In the genomic region with DNA sequence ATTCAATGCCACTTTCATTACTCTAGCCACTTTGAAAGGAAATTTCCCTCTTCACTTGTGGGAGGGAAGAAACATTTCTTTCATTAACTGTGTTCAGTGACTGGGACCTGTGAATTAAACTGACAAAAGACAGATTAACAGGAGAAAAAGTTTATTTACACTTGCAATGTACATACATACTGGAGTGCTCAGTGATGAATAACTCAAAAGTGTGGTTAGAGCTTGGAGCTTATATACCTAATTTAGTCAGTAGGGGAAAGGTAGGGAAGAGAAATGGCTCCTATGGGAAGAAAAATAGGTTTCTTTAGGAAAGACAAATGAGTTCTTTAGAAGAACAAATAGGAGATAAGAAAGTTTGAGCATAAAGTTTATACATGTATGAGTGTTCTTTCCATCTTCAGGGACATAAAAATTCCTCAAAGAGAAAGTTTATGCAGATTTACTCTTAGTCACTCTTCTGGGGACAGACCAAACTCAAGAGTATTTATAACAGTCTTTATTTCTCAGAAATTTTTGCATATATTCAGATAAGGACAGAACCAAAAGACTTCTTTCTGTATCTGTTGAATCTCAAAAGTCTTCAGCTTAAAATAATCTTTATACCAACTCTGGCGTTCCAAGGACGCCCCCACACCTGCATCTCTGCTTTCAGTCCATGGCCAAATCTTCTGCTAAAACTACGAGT, we compare ENCODE assay signal across 1 cellular context.
TF ChIP-seq lines count a peak whose summit lies in the region.

No MANE protein-coding gene starts in this region.

TF ChIP-seq in WTC11, 78 proteins besides CTCF, POLR2A, EP300 and RAD21 (continued from another document):
- TF ChIP-seq, protein P1, sequence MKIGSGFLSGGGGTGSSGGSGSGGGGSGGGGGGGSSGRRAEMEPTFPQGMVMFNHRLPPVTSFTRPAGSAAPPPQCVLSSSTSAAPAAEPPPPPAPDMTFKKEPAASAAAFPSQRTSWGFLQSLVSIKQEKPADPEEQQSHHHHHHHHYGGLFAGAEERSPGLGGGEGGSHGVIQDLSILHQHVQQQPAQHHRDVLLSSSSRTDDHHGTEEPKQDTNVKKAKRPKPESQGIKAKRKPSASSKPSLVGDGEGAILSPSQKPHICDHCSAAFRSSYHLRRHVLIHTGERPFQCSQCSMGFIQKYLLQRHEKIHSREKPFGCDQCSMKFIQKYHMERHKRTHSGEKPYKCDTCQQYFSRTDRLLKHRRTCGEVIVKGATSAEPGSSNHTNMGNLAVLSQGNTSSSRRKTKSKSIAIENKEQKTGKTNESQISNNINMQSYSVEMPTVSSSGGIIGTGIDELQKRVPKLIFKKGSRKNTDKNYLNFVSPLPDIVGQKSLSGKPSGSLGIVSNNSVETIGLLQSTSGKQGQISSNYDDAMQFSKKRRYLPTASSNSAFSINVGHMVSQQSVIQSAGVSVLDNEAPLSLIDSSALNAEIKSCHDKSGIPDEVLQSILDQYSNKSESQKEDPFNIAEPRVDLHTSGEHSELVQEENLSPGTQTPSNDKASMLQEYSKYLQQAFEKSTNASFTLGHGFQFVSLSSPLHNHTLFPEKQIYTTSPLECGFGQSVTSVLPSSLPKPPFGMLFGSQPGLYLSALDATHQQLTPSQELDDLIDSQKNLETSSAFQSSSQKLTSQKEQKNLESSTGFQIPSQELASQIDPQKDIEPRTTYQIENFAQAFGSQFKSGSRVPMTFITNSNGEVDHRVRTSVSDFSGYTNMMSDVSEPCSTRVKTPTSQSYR (CRISPR knock-in tag; IDR thresholded peaks at IDR 0.05), result no peak
- TF ChIP-seq, protein P2, sequence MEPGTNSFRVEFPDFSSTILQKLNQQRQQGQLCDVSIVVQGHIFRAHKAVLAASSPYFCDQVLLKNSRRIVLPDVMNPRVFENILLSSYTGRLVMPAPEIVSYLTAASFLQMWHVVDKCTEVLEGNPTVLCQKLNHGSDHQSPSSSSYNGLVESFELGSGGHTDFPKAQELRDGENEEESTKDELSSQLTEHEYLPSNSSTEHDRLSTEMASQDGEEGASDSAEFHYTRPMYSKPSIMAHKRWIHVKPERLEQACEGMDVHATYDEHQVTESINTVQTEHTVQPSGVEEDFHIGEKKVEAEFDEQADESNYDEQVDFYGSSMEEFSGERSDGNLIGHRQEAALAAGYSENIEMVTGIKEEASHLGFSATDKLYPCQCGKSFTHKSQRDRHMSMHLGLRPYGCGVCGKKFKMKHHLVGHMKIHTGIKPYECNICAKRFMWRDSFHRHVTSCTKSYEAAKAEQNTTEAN (CRISPR knock-in tag; IDR thresholded peaks at IDR 0.05), result no peak
- TF ChIP-seq, protein P3, sequence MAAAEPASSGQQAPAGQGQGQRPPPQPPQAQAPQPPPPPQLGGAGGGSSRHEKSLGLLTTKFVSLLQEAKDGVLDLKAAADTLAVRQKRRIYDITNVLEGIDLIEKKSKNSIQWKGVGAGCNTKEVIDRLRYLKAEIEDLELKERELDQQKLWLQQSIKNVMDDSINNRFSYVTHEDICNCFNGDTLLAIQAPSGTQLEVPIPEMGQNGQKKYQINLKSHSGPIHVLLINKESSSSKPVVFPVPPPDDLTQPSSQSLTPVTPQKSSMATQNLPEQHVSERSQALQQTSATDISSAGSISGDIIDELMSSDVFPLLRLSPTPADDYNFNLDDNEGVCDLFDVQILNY (CRISPR knock-in tag; IDR thresholded peaks at IDR 0.05), result no peak
- TF ChIP-seq FOXP1 (CRISPR knock-in tag; IDR thresholded peaks at IDR 0.05; ENCODE audit: borderline replicate concordance), result no peak
- TF ChIP-seq, protein P4, sequence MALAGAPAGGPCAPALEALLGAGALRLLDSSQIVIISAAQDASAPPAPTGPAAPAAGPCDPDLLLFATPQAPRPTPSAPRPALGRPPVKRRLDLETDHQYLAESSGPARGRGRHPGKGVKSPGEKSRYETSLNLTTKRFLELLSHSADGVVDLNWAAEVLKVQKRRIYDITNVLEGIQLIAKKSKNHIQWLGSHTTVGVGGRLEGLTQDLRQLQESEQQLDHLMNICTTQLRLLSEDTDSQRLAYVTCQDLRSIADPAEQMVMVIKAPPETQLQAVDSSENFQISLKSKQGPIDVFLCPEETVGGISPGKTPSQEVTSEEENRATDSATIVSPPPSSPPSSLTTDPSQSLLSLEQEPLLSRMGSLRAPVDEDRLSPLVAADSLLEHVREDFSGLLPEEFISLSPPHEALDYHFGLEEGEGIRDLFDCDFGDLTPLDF (CRISPR knock-in tag; IDR thresholded peaks at IDR 0.05), result no peak
- TF ChIP-seq SOX15 (CRISPR knock-in tag; IDR thresholded peaks at IDR 0.05), result no peak
- no peak for TF ChIP-seq MYBL2 (CRISPR knock-in tag; IDR thresholded peaks at IDR 0.05)
- TF ChIP-seq, protein P5, sequence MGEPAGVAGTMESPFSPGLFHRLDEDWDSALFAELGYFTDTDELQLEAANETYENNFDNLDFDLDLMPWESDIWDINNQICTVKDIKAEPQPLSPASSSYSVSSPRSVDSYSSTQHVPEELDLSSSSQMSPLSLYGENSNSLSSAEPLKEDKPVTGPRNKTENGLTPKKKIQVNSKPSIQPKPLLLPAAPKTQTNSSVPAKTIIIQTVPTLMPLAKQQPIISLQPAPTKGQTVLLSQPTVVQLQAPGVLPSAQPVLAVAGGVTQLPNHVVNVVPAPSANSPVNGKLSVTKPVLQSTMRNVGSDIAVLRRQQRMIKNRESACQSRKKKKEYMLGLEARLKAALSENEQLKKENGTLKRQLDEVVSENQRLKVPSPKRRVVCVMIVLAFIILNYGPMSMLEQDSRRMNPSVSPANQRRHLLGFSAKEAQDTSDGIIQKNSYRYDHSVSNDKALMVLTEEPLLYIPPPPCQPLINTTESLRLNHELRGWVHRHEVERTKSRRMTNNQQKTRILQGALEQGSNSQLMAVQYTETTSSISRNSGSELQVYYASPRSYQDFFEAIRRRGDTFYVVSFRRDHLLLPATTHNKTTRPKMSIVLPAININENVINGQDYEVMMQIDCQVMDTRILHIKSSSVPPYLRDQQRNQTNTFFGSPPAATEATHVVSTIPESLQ (CRISPR knock-in tag; IDR thresholded peaks at IDR 0.05), result no peak
- TF ChIP-seq, protein P6, sequence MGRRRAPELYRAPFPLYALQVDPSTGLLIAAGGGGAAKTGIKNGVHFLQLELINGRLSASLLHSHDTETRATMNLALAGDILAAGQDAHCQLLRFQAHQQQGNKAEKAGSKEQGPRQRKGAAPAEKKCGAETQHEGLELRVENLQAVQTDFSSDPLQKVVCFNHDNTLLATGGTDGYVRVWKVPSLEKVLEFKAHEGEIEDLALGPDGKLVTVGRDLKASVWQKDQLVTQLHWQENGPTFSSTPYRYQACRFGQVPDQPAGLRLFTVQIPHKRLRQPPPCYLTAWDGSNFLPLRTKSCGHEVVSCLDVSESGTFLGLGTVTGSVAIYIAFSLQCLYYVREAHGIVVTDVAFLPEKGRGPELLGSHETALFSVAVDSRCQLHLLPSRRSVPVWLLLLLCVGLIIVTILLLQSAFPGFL (CRISPR knock-in tag; IDR thresholded peaks at IDR 0.05; ENCODE audit: borderline replicate concordance), result no peak
- TF ChIP-seq ELF4 (CRISPR knock-in tag; IDR thresholded peaks at IDR 0.05; ENCODE audit: low read depth), result no peak
